ENCODE assay signal across 1 cellular context in the genomic region with DNA sequence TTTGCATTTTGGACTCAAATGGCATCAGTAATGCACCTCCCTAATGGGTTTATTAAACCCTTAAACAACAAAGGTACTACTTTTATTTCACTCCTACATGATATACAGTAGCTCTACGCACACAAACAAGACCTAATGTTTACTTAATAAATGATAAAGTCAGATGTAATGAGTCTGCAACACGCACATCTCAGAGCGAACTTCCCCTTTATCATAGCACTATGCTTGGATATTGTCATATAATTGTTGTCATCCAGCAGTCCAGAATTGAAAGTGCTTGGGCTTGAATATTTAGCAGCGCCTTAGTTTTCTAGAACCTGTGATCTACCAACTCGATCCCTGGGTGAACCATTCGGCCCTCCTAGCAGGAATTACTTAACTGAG.
TF ChIP-seq lines count a peak whose summit lies in the region.

No MANE protein-coding gene starts in this region.

TF ChIP-seq in SK-N-SH, 30 proteins besides CTCF, POLR2A, EP300 and RAD21 (continued from another document):
- TF ChIP-seq ELF1 (IDR thresholded peaks at IDR 0.05) (no peak), RFX5 (IDR thresholded peaks at IDR 0.05; ENCODE audit: low read length) (no peak), CHD2 (IDR thresholded peaks at IDR 0.05; ENCODE audit: low read length, partially characterized antibody) (no peak)
- TF ChIP-seq, protein P1, sequence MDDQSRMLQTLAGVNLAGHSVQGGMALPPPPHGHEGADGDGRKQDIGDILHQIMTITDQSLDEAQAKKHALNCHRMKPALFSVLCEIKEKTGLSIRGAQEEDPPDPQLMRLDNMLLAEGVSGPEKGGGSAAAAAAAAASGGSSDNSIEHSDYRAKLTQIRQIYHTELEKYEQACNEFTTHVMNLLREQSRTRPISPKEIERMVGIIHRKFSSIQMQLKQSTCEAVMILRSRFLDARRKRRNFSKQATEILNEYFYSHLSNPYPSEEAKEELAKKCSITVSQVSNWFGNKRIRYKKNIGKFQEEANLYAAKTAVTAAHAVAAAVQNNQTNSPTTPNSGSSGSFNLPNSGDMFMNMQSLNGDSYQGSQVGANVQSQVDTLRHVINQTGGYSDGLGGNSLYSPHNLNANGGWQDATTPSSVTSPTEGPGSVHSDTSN (IDR thresholded peaks at IDR 0.05) = no peak
- TF ChIP-seq, protein P2, sequence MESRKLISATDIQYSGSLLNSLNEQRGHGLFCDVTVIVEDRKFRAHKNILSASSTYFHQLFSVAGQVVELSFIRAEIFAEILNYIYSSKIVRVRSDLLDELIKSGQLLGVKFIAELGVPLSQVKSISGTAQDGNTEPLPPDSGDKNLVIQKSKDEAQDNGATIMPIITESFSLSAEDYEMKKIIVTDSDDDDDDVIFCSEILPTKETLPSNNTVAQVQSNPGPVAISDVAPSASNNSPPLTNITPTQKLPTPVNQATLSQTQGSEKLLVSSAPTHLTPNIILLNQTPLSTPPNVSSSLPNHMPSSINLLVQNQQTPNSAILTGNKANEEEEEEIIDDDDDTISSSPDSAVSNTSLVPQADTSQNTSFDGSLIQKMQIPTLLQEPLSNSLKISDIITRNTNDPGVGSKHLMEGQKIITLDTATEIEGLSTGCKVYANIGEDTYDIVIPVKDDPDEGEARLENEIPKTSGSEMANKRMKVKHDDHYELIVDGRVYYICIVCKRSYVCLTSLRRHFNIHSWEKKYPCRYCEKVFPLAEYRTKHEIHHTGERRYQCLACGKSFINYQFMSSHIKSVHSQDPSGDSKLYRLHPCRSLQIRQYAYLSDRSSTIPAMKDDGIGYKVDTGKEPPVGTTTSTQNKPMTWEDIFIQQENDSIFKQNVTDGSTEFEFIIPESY (IDR thresholded peaks at IDR 0.05; ENCODE audit: borderline replicate concordance, low read depth) = no peak
- TF ChIP-seq, protein P3, sequence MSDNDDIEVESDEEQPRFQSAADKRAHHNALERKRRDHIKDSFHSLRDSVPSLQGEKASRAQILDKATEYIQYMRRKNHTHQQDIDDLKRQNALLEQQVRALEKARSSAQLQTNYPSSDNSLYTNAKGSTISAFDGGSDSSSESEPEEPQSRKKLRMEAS (IDR thresholded peaks at IDR 0.05; ENCODE audit: low read depth) = no peak
